Comparison of ENCODE assay signal across 17 cellular contexts in the genomic region with DNA sequence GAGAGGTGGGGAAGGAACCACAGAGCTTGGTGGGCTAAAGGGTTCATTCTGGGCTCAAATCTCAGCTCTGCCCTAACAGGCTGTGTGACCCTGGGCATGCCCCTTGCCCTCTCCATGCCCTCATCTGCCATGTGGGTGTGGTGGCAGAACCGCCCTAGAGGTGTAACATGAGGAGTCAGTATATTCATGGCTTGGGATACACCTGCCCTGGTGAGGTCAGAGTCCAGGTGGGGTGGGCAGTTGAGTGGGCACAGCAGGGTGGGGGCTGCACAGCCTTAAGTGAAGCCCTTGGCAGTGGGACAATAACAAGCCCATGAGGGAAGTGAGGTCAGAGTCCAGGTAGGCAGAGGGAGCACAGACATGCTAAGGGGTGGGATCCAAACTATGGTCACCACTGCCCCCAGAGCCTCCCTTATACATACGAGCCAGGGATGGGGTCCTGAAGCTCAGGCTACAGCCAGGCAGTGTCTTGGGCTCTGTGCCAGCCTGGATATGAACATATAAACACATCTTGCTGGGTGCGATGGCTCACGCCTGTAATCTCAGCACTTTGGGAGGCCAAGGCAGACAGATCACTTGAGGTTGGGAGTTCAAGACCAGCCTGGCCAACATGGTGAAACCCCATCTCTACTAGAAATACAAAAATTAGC.
"Had no signal": no experiment of that assay in that cellular context is flagged by ENCODE, and none has a peak within 500 bp of the region (broad histone marks: within the 10 kb centered on the region; RNA-seq: fewer than 3 reads in every experiment).

No MANE protein-coding gene starts in this region.

- H3K9me3 ChIP-seq: lower lobe of right lung, sigmoid colon, suprapubic skin, upper lobe of left lung had no signal

- H3K27me3 ChIP-seq: sigmoid colon, suprapubic skin, upper lobe of left lung had no signal

- ATAC-seq: lower lobe of right lung; natural killer cell treated with Interleukin-12 subunit alpha and Interleukin-12 subunit beta and Interleukin-15 and Interleukin-18, amount 100 ng/mL, for 72 hours had no signal

- H3K4me3 ChIP-seq: lower lobe of right lung, sigmoid colon, suprapubic skin, upper lobe of left lung had no signal

- H3K4me1 Mint-ChIP-seq: endodermal cell had no signal

- H3K4me1 ChIP-seq: lower lobe of right lung, sigmoid colon had no signal

- DNase-seq: activated effector memory CD4-positive, alpha-beta T cell treated with Interleukin-2 at 50 U/mL for 16 hours; activated T-cell treated with anti-CD3 and anti-CD28 coated beads, Interleukin-2, amount 50 U/mL, for 1 hour; central memory CD4-positive, alpha-beta T cell; dermis blood vessel endothelial cell; endodermal cell; erythroblast; hypothalamus; lower lobe of right lung; occipital lobe; sigmoid colon; stimulated activated CD4-positive, alpha-beta T cell treated with anti-CD3 and anti-CD28 coated beads, Interleukin-12 subunit alpha, Interleukin-12 subunit beta, amount 100 ng/mL, for 4 hours; stimulated activated naive CD4-positive, alpha-beta T cell treated with Interleukin-2 at 50 U/mL for 16 hours; upper lobe of left lung had no signal

- H3K36me3 ChIP-seq: lower lobe of right lung, sigmoid colon, suprapubic skin, upper lobe of left lung had no signal

- H3K36me3 Mint-ChIP-seq: activated naive CD4-positive, alpha-beta T cell treated with anti-CD3 and anti-CD28 coated beads, Interleukin-2, amount 50 U/mL, for 24 hours; natural killer cell treated with Interleukin-12 subunit alpha and Interleukin-12 subunit beta and Interleukin-15 and Interleukin-18, amount 100 ng/mL, for 72 hours had no signal

- H3K9me3 Mint-ChIP-seq: activated naive CD4-positive, alpha-beta T cell treated with anti-CD3 and anti-CD28 coated beads, Interleukin-2, amount 50 U/mL, for 24 hours; endodermal cell had no signal

- H3K4me3 Mint-ChIP-seq: activated naive CD4-positive, alpha-beta T cell treated with anti-CD3 and anti-CD28 coated beads, Interleukin-2, amount 50 U/mL, for 24 hours; endodermal cell; natural killer cell treated with Interleukin-12 subunit alpha and Interleukin-12 subunit beta and Interleukin-15 and Interleukin-18, amount 100 ng/mL, for 72 hours had no signal

- H3K27ac Mint-ChIP-seq: activated naive CD4-positive, alpha-beta T cell treated with anti-CD3 and anti-CD28 coated beads, Interleukin-2, amount 50 U/mL, for 24 hours; progenitor cell of endocrine pancreas had no signal

- H3K27ac ChIP-seq: lower lobe of right lung, sigmoid colon, suprapubic skin, upper lobe of left lung had no signal

- H3K27me3 Mint-ChIP-seq: natural killer cell treated with Interleukin-12 subunit alpha and Interleukin-12 subunit beta and Interleukin-15 and Interleukin-18, amount 100 ng/mL, for 72 hours; progenitor cell of endocrine pancreas had no signal
